2 cellular contexts compared by ENCODE assay signal in the genomic region with DNA sequence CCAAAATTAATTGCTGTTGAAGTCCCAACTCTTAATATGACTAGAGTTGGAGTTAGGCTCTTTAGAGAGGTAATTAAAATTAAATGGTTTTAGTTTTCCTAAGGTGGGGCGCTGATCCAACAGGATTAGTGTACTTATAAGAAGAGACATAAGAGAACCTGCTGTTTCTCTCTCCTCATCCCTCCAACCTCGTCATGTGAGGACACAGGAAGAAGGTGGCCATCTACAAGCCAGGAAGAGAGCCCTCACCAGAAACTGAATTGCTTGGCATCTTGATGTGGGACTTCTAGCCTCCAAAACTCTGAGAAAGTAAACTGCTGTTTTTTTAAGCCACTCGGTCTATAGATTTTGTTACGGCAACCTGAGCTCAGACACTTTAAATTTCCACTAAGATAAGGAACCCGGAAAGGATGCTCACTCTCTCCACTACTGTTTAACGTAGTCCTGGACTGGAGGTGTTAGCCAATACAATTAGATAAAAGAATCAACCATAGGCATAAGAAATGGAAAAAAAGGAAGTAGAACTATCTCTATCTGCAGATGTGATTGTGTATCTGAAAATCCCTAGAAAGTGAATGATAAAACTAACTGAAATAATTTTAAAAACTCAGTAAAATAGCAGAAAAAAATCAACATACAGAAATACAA.
A peak's percentile ranks its signal among the peaks of the same experiment; 100 is the strongest.
TF ChIP-seq lines count a peak whose summit lies in the region.

No MANE protein-coding gene starts in this region.

TF ChIP-seq in GM23338, 12 proteins besides CTCF, POLR2A, EP300 and RAD21 (continues in another document):
- TF ChIP-seq NANOG (IDR thresholded peaks at IDR 0.05; ENCODE audit: borderline replicate concordance) (no peak), POLR2AphosphoS5 (IDR thresholded peaks at IDR 0.05; ENCODE audit: low read depth) (no peak), CREB1 (CRISPR knock-in tag; IDR thresholded peaks at IDR 0.05; ENCODE audit: low read depth) (no peak), STAT1 (IDR thresholded peaks at IDR 0.05; ENCODE audit: unreplicated experiment) (no peak), EZH2phosphoT487 (IDR thresholded peaks at IDR 0.05; ENCODE audit: unreplicated experiment) (no peak)
- TF ChIP-seq, protein P1, sequence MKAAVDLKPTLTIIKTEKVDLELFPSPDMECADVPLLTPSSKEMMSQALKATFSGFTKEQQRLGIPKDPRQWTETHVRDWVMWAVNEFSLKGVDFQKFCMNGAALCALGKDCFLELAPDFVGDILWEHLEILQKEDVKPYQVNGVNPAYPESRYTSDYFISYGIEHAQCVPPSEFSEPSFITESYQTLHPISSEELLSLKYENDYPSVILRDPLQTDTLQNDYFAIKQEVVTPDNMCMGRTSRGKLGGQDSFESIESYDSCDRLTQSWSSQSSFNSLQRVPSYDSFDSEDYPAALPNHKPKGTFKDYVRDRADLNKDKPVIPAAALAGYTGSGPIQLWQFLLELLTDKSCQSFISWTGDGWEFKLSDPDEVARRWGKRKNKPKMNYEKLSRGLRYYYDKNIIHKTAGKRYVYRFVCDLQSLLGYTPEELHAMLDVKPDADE (IDR thresholded peaks at IDR 0.05), result no peak
- TF ChIP-seq, protein P2, sequence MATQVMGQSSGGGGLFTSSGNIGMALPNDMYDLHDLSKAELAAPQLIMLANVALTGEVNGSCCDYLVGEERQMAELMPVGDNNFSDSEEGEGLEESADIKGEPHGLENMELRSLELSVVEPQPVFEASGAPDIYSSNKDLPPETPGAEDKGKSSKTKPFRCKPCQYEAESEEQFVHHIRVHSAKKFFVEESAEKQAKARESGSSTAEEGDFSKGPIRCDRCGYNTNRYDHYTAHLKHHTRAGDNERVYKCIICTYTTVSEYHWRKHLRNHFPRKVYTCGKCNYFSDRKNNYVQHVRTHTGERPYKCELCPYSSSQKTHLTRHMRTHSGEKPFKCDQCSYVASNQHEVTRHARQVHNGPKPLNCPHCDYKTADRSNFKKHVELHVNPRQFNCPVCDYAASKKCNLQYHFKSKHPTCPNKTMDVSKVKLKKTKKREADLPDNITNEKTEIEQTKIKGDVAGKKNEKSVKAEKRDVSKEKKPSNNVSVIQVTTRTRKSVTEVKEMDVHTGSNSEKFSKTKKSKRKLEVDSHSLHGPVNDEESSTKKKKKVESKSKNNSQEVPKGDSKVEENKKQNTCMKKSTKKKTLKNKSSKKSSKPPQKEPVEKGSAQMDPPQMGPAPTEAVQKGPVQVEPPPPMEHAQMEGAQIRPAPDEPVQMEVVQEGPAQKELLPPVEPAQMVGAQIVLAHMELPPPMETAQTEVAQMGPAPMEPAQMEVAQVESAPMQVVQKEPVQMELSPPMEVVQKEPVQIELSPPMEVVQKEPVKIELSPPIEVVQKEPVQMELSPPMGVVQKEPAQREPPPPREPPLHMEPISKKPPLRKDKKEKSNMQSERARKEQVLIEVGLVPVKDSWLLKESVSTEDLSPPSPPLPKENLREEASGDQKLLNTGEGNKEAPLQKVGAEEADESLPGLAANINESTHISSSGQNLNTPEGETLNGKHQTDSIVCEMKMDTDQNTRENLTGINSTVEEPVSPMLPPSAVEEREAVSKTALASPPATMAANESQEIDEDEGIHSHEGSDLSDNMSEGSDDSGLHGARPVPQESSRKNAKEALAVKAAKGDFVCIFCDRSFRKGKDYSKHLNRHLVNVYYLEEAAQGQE (IDR thresholded peaks at IDR 0.05; ENCODE audit: unreplicated experiment), result no peak
- TF ChIP-seq, protein P3, sequence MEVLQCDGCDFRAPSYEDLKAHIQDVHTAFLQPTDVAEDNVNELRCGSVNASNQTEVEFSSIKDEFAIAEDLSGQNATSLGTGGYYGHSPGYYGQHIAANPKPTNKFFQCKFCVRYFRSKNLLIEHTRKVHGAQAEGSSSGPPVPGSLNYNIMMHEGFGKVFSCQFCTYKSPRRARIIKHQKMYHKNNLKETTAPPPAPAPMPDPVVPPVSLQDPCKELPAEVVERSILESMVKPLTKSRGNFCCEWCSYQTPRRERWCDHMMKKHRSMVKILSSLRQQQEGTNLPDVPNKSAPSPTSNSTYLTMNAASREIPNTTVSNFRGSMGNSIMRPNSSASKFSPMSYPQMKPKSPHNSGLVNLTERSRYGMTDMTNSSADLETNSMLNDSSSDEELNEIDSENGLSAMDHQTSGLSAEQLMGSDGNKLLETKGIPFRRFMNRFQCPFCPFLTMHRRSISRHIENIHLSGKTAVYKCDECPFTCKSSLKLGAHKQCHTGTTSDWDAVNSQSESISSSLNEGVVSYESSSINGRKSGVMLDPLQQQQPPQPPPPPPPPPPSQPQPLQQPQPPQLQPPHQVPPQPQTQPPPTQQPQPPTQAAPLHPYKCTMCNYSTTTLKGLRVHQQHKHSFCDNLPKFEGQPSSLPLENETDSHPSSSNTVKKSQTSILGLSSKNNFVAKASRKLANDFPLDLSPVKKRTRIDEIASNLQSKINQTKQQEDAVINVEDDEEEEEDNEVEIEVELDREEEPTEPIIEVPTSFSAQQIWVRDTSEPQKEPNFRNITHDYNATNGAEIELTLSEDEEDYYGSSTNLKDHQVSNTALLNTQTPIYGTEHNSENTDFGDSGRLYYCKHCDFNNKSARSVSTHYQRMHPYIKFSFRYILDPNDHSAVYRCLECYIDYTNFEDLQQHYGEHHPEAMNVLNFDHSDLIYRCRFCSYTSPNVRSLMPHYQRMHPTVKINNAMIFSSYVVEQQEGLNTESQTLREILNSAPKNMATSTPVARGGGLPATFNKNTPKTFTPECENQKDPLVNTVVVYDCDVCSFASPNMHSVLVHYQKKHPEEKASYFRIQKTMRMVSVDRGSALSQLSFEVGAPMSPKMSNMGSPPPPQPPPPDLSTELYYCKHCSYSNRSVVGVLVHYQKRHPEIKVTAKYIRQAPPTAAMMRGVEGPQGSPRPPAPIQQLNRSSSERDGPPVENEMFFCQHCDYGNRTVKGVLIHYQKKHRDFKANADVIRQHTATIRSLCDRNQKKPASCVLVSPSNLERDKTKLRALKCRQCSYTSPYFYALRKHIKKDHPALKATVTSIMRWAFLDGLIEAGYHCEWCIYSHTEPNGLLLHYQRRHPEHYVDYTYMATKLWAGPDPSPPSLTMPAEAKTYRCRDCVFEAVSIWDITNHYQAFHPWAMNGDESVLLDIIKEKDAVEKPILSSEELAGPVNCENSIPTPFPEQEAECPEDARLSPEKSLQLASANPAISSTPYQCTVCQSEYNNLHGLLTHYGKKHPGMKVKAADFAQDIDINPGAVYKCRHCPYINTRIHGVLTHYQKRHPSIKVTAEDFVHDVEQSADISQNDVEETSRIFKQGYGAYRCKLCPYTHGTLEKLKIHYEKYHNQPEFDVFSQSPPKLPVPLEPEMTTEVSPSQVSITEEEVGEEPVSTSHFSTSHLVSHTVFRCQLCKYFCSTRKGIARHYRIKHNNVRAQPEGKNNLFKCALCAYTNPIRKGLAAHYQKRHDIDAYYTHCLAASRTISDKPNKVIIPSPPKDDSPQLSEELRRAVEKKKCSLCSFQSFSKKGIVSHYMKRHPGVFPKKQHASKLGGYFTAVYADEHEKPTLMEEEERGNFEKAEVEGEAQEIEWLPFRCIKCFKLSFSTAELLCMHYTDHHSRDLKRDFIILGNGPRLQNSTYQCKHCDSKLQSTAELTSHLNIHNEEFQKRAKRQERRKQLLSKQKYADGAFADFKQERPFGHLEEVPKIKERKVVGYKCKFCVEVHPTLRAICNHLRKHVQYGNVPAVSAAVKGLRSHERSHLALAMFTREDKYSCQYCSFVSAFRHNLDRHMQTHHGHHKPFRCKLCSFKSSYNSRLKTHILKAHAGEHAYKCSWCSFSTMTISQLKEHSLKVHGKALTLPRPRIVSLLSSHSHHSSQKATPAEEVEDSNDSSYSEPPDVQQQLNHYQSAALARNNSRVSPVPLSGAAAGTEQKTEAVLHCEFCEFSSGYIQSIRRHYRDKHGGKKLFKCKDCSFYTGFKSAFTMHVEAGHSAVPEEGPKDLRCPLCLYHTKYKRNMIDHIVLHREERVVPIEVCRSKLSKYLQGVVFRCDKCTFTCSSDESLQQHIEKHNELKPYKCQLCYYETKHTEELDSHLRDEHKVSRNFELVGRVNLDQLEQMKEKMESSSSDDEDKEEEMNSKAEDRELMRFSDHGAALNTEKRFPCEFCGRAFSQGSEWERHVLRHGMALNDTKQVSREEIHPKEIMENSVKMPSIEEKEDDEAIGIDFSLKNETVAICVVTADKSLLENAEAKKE (CRISPR knock-in tag; IDR thresholded peaks at IDR 0.05), result no peak

TF ChIP-seq in K562, 482 proteins besides CTCF, POLR2A, EP300 and RAD21 (continues in another document):
- TF ChIP-seq GTF2E2 (tag; IDR thresholded peaks at IDR 0.05) (no peak), EHMT2 (IDR thresholded peaks at IDR 0.05) (no peak), ZEB2 (IDR thresholded peaks at IDR 0.05) (peak; percentile 14; the same call in 1 of the 2 replicates), RHOXF2B (CRISPR knock-in tag; conservative IDR thresholded peaks at IDR 0.05) (no peak), RBM22 (IDR thresholded peaks at IDR 0.05; ENCODE audit: low read depth, low read length, poor library complexity, severe bottlenecking) (no peak), ZNF551 (CRISPR knock-in tag; IDR thresholded peaks at IDR 0.05) (no peak), ELF1 (tag; IDR thresholded peaks at IDR 0.05) (peak; percentile 27; the same call in 1 of the 2 replicates), SOX6 (IDR thresholded peaks at IDR 0.05) (peak; percentile 55; the same call in 1 of the 2 replicates), LEF1 (IDR thresholded peaks at IDR 0.05) (no peak), TEAD4 (IDR thresholded peaks at IDR 0.05; ENCODE audit: low read length) (peak; percentile 51; the same call in 1 of the 2 replicates), TEAD4 (CRISPR knock-in tag; IDR thresholded peaks at IDR 0.05; ENCODE audit: borderline replicate concordance) (no peak), TAF1 (IDR thresholded peaks at IDR 0.05; ENCODE audit: control insufficient read depth, extremely low read depth, insufficient read depth, low read length, severe bottlenecking) (no peak), ZNF316 (IDR thresholded peaks at IDR 0.05) (no peak), SMARCB1 (IDR thresholded peaks at IDR 0.05; ENCODE audit: insufficient read length, low read depth) (no peak), NCOR1 (IDR thresholded peaks at IDR 0.05) (no peak), ZNF445 (CRISPR knock-in tag; IDR thresholded peaks at IDR 0.05; ENCODE audit: low read depth) (no peak), CTBP1 (IDR thresholded peaks at IDR 0.05; ENCODE audit: borderline replicate concordance) (peak; percentile 38; the same call in 1 of the 2 replicates), ILF3 (IDR thresholded peaks at IDR 0.05; ENCODE audit: borderline replicate concordance) (no peak)
- TF ChIP-seq, protein P4, sequence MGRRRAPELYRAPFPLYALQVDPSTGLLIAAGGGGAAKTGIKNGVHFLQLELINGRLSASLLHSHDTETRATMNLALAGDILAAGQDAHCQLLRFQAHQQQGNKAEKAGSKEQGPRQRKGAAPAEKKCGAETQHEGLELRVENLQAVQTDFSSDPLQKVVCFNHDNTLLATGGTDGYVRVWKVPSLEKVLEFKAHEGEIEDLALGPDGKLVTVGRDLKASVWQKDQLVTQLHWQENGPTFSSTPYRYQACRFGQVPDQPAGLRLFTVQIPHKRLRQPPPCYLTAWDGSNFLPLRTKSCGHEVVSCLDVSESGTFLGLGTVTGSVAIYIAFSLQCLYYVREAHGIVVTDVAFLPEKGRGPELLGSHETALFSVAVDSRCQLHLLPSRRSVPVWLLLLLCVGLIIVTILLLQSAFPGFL (CRISPR knock-in tag; IDR thresholded peaks at IDR 0.05), result no peak
- TF ChIP-seq, protein P5, sequence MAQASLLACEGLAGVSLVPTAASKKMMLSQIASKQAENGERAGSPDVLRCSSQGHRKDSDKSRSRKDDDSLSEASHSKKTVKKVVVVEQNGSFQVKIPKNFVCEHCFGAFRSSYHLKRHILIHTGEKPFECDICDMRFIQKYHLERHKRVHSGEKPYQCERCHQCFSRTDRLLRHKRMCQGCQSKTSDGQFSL (CRISPR knock-in tag; IDR thresholded peaks at IDR 0.05), result no peak
- TF ChIP-seq, protein P5 (tag; IDR thresholded peaks at IDR 0.05), result no peak
- TF ChIP-seq, protein P6, sequence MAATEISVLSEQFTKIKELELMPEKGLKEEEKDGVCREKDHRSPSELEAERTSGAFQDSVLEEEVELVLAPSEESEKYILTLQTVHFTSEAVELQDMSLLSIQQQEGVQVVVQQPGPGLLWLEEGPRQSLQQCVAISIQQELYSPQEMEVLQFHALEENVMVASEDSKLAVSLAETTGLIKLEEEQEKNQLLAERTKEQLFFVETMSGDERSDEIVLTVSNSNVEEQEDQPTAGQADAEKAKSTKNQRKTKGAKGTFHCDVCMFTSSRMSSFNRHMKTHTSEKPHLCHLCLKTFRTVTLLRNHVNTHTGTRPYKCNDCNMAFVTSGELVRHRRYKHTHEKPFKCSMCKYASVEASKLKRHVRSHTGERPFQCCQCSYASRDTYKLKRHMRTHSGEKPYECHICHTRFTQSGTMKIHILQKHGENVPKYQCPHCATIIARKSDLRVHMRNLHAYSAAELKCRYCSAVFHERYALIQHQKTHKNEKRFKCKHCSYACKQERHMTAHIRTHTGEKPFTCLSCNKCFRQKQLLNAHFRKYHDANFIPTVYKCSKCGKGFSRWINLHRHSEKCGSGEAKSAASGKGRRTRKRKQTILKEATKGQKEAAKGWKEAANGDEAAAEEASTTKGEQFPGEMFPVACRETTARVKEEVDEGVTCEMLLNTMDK (IDR thresholded peaks at IDR 0.05; ENCODE audit: borderline replicate concordance, insufficient read depth, low read depth, low read length, poor library complexity, severe bottlenecking), result no peak
- TF ChIP-seq, protein P7, sequence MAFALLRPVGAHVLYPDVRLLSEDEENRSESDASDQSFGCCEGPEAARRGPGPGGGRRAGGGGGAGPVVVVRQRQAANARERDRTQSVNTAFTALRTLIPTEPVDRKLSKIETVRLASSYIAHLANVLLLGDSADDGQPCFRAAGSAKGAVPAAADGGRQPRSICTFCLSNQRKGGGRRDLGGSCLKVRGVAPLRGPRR (CRISPR knock-in tag; IDR thresholded peaks at IDR 0.05), result no peak
- TF ChIP-seq, protein P1 (conservative IDR thresholded peaks at IDR 0.05; ENCODE audit: control insufficient read depth, low read depth, low read length), result no peak
